ENCODE assay signal across 8 cellular contexts in the genomic region with DNA sequence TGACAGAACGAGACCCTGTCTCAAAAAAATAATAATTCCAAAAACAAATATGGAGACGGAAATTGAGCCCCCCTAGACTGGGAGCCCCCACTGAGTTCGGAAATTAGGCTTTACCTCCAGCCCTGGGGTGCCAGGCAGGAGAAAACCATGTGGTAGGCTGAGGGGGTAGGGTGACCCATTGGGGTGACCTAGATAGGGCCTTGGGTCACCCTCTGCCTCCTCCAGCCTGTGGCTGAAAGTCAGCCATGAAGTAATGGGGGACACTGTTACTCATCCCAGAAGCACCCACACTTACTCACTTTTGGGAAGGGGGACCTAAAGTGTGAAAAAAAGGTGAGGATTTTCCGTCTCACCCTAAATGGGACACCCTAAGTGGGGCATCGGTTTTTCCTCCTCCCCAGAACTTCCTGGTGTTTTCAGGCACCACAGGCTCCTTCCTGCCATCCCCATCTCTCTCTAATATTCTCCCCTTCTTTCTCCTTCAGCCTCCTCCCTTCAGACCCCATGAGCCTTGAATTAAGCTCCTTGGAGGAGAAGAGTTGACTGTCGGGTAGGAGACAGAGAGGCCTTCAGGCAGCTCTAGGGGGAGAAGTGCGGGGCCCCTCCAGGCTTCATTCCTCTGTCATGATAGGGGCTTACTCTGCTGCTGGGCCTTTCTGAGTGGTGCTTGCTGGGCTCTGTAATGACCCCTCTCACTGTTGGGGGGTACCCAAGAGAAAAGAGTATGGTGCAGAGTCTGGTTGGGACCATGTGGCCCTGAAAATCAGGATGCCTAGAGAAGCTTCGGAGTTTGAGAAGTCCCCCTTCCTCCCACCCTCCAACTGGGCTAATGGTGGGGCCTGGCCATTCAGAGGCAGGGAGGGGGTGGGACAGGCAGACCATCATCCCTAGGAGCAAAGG. TPM values are rescaled to one million over a fixed set of nuclear protein-coding genes. Genes with fewer than 3 reads are reported as not detected.
DNase-seq lines count a peak whose midpoint lies in the region; ATAC-seq and TF ChIP-seq lines count a peak whose summit lies in the region.

No MANE protein-coding gene starts in this region.

- H3K9me3 Mint-ChIP-seq in activated CD4-positive, alpha-beta T cell treated with anti-CD3 and anti-CD28 coated beads, Interleukin-2, amount 10 ng/mL, durations not matched to agents 24 days and 14 days: no peaks in the 10 kb centered on the region

- H3K27ac ChIP-seq in iPS-20b (ENCODE audit: low read length) (no peak overlapping the region), testis (no peak overlapping the region), RWPE1 (no peak overlapping the region)

- H3K9me3 ChIP-seq in iPS-20b (ENCODE audit: insufficient read depth, low read depth, low read length) (no peaks in the 10 kb centered on the region), testis (no peaks in the 10 kb centered on the region)

- peak; percentile 75 for DNase-seq in activated effector memory CD4-positive, alpha-beta T cell treated with anti-CD3 and anti-CD28 coated beads, Interleukin-2, amount 50 U/mL, for 16 hours
- DNase-seq in activated effector memory CD4-positive, alpha-beta T cell treated with Interleukin-2 at 50 U/mL for 16 hours: no peak
- DNase-seq in activated CD4-positive, alpha-beta T cell treated with anti-CD3 and anti-CD28 coated beads, Interleukin-2, amount 10 ng/mL, durations not matched to agents 24 days and 14 days: peak; percentile 73
- DNase-seq in testis: no peak
- DNase-seq in NCI-H2171 treated with DMSO at 0.1 percent for 48 hours (lab: John Stamatoyannopoulos, UW): no peak
- DNase-seq in RWPE1 (ENCODE audit: low spot score): no peak

- H3K36me3 ChIP-seq in iPS-20b (ENCODE audit: insufficient read depth, low read depth, low read length) (no peaks in the 10 kb centered on the region), testis (ENCODE audit: low read depth, missing control alignments) (no peaks in the 10 kb centered on the region)

- ATAC-seq in GM18520 (IDR thresholded peaks at IDR 0.05; ENCODE audit: unreplicated experiment): no peak

- H3K4me3 ChIP-seq in iPS-20b (ENCODE audit: low read length) (peak overlapping the region; percentile 94; the same call in 1 of the 2 replicates), testis (peak overlapping the region; percentile 59 to 60)

- H3K27me3 ChIP-seq in iPS-20b (ENCODE audit: insufficient read depth, low read length): peaks cover 37% of the 10 kb centered on the region
- H3K27me3 ChIP-seq in testis: no peaks in the 10 kb centered on the region

- CTCF ChIA-PET in RWPE1 (lab: Yijun Ruan, JAX): interaction anchor here (0.6 to 3.7 kb wide), 8 partner anchors 12 to 43 kb away, joined by 3 to 33 read pairs (median 5); partner anchors contain the start of genes ATP6V1G2 and NFKBIL1

- H3K4me3 Mint-ChIP-seq in activated CD4-positive, alpha-beta T cell treated with anti-CD3 and anti-CD28 coated beads, Interleukin-2, amount 10 ng/mL, durations not matched to agents 24 days and 14 days: peak overlapping the region; percentile 94

- no peaks in the 10 kb centered on the region; the same call in 1 of the 2 replicates for H3K4me1 ChIP-seq in iPS-20b (ENCODE audit: insufficient read depth, low read length)
- no peaks in the 10 kb centered on the region for H3K4me1 ChIP-seq in testis

- H3K36me3 Mint-ChIP-seq in activated CD4-positive, alpha-beta T cell treated with anti-CD3 and anti-CD28 coated beads, Interleukin-2, amount 10 ng/mL, durations not matched to agents 24 days and 14 days (ENCODE audit: low read depth): peaks cover 65% of the 10 kb centered on the region

- 0 out of 2 replicates have a peak overlapping the region, but pooled peaks have one; percentile 86 for H3K9ac ChIP-seq in iPS-20b (ENCODE audit: low read depth, low read length)

- WGBS in testis, 2 donors: 75 to 80% methylated on average over 8 of the region's 8 CpGs

- H3K4me1 Mint-ChIP-seq in activated CD4-positive, alpha-beta T cell treated with anti-CD3 and anti-CD28 coated beads, Interleukin-2, amount 10 ng/mL, durations not matched to agents 24 days and 14 days: peaks cover 65% of the 10 kb centered on the region

- H3K27ac Mint-ChIP-seq in activated CD4-positive, alpha-beta T cell treated with anti-CD3 and anti-CD28 coated beads, Interleukin-2, amount 10 ng/mL, durations not matched to agents 24 days and 14 days: peak overlapping the region; percentile 91

- no peaks in the 10 kb centered on the region for H3K27me3 Mint-ChIP-seq in activated CD4-positive, alpha-beta T cell treated with anti-CD3 and anti-CD28 coated beads, Interleukin-2, amount 10 ng/mL, durations not matched to agents 24 days and 14 days

- no peak for TF ChIP-seq POLR2A in testis (IDR thresholded peaks at IDR 0.05)

- intact Hi-C loops in activated CD4-positive, alpha-beta T cell treated with anti-CD3 and anti-CD28 coated beads, Interleukin-2, amount 10 ng/mL, durations not matched to agents 24 days and 14 days (cut with micrococcal nuclease): loop anchor here (1.0 to 10.0 kb wide), 6 partner anchors 7 to 765 kb away; partner anchors contain the start of genes CLIC1, HSPA1B, LTA and PRRC2A
- intact Hi-C loops in testis (cut with DNase I; ENCODE audit: low total_unique reads): no loop called here

- TF ChIP-seq CTCF in testis (IDR thresholded peaks at IDR 0.05) (no peak), RWPE1 (conservative IDR thresholded peaks at IDR 0.05; ENCODE audit: low read depth) (no peak)

- POLR2A ChIA-PET in RWPE1 (lab: Yijun Ruan, JAX; ENCODE audit: low non-redundant PET): no interaction called here

RNA-seq across cellular contexts. Expression of gene LTB, which starts 2.4 kb away (rescaled TPM):
- 134 and 136 TPM in 2 replicates for total RNA-seq in activated CD4-positive, alpha-beta T cell treated with anti-CD3 and anti-CD28 coated beads, Interleukin-2, amount 10 ng/mL, durations not matched to agents 24 days and 14 days
- 1 to 10 TPM in 1 of 2 donors, not detected in 1; 2.0 TPM for total RNA-seq in testis
- 7.2 TPM for polyA plus RNA-seq in testis (ENCODE audit: insufficient read depth, low read depth, low replicate concordance)

RNA-seq across cellular contexts. Expression of gene TNF, which starts 4.4 kb away (rescaled TPM):
- 294 and 303 TPM in 2 replicates for total RNA-seq in activated CD4-positive, alpha-beta T cell treated with anti-CD3 and anti-CD28 coated beads, Interleukin-2, amount 10 ng/mL, durations not matched to agents 24 days and 14 days
- under 1 TPM; 0.24 to 0.31 TPM for total RNA-seq in testis
- 1.1 TPM for polyA plus RNA-seq in testis (ENCODE audit: insufficient read depth, low read depth, low replicate concordance)

RNA-seq across cellular contexts. Expression of gene LST1, which starts 6.3 kb away (rescaled TPM):
- total RNA-seq in activated CD4-positive, alpha-beta T cell treated with anti-CD3 and anti-CD28 coated beads, Interleukin-2, amount 10 ng/mL, durations not matched to agents 24 days and 14 days: 42.6 and 46.4 TPM in 2 replicates
- 1 to 10 TPM in 1 of 2 donors, under 1 TPM in 1; 0.71 to 1.2 TPM for total RNA-seq in testis
- 13.0 TPM for polyA plus RNA-seq in testis (ENCODE audit: insufficient read depth, low read depth, low replicate concordance)

RNA-seq across cellular contexts. Expression of gene LTA, which starts 7.7 kb away (rescaled TPM):
- total RNA-seq in activated CD4-positive, alpha-beta T cell treated with anti-CD3 and anti-CD28 coated beads, Interleukin-2, amount 10 ng/mL, durations not matched to agents 24 days and 14 days: 622 and 631 TPM in 2 replicates
- 1 to 10 TPM; 1.3 to 2.6 TPM for total RNA-seq in testis
- 2.0 TPM for polyA plus RNA-seq in testis (ENCODE audit: insufficient read depth, low read depth, low replicate concordance)

RNA-seq across cellular contexts. Expression of gene NCR3, which starts 13.0 kb away (rescaled TPM):
- total RNA-seq in activated CD4-positive, alpha-beta T cell treated with anti-CD3 and anti-CD28 coated beads, Interleukin-2, amount 10 ng/mL, durations not matched to agents 24 days and 14 days: 12.2 and 14.5 TPM in 2 replicates
- total RNA-seq in testis: 1 to 10 TPM in 1 of 2 donors, not detected in 1; 2.6 TPM
- polyA plus RNA-seq in testis (ENCODE audit: insufficient read depth, low read depth, low replicate concordance): 1.7 TPM

Comparison
In these comparisons a context has a peak if more than half of its experiments do, and no peak if none do; other contexts are left out.
1. DNase-seq: peak in activated effector memory CD4-positive, alpha-beta T cell treated with anti-CD3 and anti-CD28 coated beads, Interleukin-2, amount 50 U/mL, for 16 hours (single experiment) and activated CD4-positive, alpha-beta T cell treated with anti-CD3 and anti-CD28 coated beads, Interleukin-2, amount 10 ng/mL, durations not matched to agents 24 days and 14 days (single experiment); none in activated effector memory CD4-positive, alpha-beta T cell treated with Interleukin-2 at 50 U/mL for 16 hours (single experiment), testis (single experiment), NCI-H2171 treated with DMSO at 0.1 percent for 48 hours (single experiment) and RWPE1 (single experiment).
2. RNA of gene LTB, which starts 2.4 kb away (total RNA-seq): 134 to 136 TPM in activated CD4-positive, alpha-beta T cell treated with anti-CD3 and anti-CD28 coated beads, Interleukin-2, amount 10 ng/mL, durations not matched to agents 24 days and 14 days; 2.0 TPM in testis; every median in the first group is over 10 times any median in the second.
3. RNA of gene TNF, which starts 4.4 kb away (total RNA-seq): 294 to 303 TPM in activated CD4-positive, alpha-beta T cell treated with anti-CD3 and anti-CD28 coated beads, Interleukin-2, amount 10 ng/mL, durations not matched to agents 24 days and 14 days; 0.24 to 0.31 TPM in testis; every median in the first group is over 100 times any median in the second.
4. RNA of gene LST1, which starts 6.3 kb away (total RNA-seq): 42.6 to 46.4 TPM in activated CD4-positive, alpha-beta T cell treated with anti-CD3 and anti-CD28 coated beads, Interleukin-2, amount 10 ng/mL, durations not matched to agents 24 days and 14 days; 0.71 to 1.2 TPM in testis; every median in the first group is over 10 times any median in the second.